8 cellular contexts compared by ENCODE assay signal in the genomic region with DNA sequence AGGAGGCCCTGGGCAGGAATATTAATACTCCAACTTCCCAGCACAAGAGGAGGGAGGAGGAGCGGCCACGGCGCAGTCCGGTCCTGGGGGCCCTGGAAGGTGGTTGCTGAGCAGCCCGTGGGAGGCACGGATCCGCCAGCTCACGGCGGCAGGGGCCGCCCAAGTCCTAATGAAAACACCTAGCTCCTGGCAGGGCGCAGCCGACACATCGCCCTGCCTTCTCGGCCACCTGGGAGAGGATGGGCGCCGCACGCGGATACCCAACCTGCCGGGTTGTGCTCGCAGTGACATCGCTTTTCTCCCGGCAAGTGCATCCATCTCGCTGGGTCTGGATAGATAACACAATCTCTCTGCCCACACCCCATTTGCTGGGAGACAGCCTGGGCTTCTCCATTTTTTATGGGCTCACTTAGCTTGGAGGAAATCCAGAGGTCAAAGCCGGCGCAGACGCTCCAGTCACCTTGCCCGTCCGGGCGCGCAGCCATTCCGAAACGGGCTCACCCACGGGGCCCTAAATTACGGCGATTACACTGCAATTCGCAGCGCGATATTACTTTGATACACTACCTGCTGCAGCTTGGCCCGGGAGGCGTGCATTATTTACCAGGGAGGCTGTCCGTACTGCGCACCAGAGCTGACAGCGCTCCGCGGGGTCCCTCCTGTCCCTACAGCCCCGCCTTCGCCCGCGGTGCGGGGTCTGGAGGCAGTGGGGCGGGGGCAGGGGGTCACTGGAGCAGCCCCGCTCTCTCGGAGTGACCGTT. TPM values are rescaled to one million over a fixed set of nuclear protein-coding genes. Genes with fewer than 3 reads are reported as not detected.
DNase-seq lines count a peak whose midpoint lies in the region; TF ChIP-seq lines count a peak whose summit lies in the region.

No MANE protein-coding gene starts in this region.

- POLR2A ChIA-PET in Caco-2 (lab: Charles Lee): no interaction called here

- H3K27ac ChIP-seq in dorsolateral prefrontal cortex: peak overlapping the region in 3 of 59 donors; percentile 1 to 60 (median 60)

- H3K4me1 ChIP-seq in Caco-2: no peaks in the 10 kb centered on the region

- H3K4me3 ChIP-seq in dorsolateral prefrontal cortex (peak overlapping the region; percentile 18 to 74 (median 52)), Caco-2 (ENCODE audit: low read depth, low read length) (no peak overlapping the region)

- peak in 2 of 56 donors; percentile 15 to 16 for TF ChIP-seq CTCF in dorsolateral prefrontal cortex (IDR thresholded peaks at IDR 0.05 in 54 of 56, conservative IDR thresholded peaks at IDR 0.05 in 2 of 56; ENCODE audit: low read depth in 1 of 56, partially characterized antibody in 56 of 56)
- no peak for TF ChIP-seq CTCF in nephron progenitor cell (IDR thresholded peaks at IDR 0.05)
- no peak for TF ChIP-seq CTCF in Caco-2 (IDR thresholded peaks at IDR 0.05; ENCODE audit: insufficient read depth in 1 of 2, low read depth in 1 of 2, low read length in 1 of 2, severe bottlenecking in 1 of 2, unreplicated experiment in 1 of 2)

- no TSS peak for BruUV-seq in Caco-2 (replicated peaks; lab: Mats Ljungman, UMichigan)

- H3K27ac Mint-ChIP-seq in nephron progenitor cell: no peak overlapping the region
- no peak overlapping the region for H3K27ac Mint-ChIP-seq in Caco-2 (ENCODE audit: unreplicated experiment)

- H3K9me3 Mint-ChIP-seq in nephron progenitor cell (no peaks in the 10 kb centered on the region), Caco-2 (ENCODE audit: unreplicated experiment) (no peaks in the 10 kb centered on the region)

- no peaks in the 10 kb centered on the region for H3K36me3 Mint-ChIP-seq in nephron progenitor cell (ENCODE audit: low read depth)
- no peaks in the 10 kb centered on the region for H3K36me3 Mint-ChIP-seq in Caco-2 (ENCODE audit: insufficient read depth, unreplicated experiment)

- DNase-seq in NCI-H1417 (lab: John Stamatoyannopoulos, UW) (peak in 2 of 3 experiments; percentile 78 to 86), NCI-H1417 treated with DMSO at 0.1 percent for 48 hours (lab: John Stamatoyannopoulos, UW) (no peak), NCI-H1105 treated with DMSO at 0.1 percent for 48 hours (lab: John Stamatoyannopoulos, UW) (peak; percentile 75), dorsolateral prefrontal cortex (peak in 1 of 10 donors; percentile 51), nephron progenitor cell (peak; percentile 60), NOMO-1 treated with dmso at 0.1 percent for 144 hours (lab: John Stamatoyannopoulos, UW; ENCODE audit: unreplicated experiment) (no peak), Caco-2 (no peak), D341Med (ENCODE audit: low spot score) (no peak)

- H3K4me1 Mint-ChIP-seq in nephron progenitor cell (peaks cover 30% of the 10 kb centered on the region), Caco-2 (ENCODE audit: low read depth, unreplicated experiment) (no peaks in the 10 kb centered on the region)

- peak overlapping the region; percentile 68 for H3K4me3 Mint-ChIP-seq in nephron progenitor cell
- H3K4me3 Mint-ChIP-seq in Caco-2 (ENCODE audit: unreplicated experiment): no peak overlapping the region

- intact Hi-C loops in dorsolateral prefrontal cortex (cut with DNase I) (no loop called here), Caco-2 (cut with micrococcal nuclease; ENCODE audit: unreplicated experiment) (no loop called here)

- H3K27me3 ChIP-seq in dorsolateral prefrontal cortex (peaks cover 0 to 33% (median 8%) of the 10 kb centered on the region in 45 donors), Caco-2 (replicated peaks; ENCODE audit: control insufficient read depth, insufficient read depth, low read length) (no peaks in the 10 kb centered on the region)

- no peaks in the 10 kb centered on the region for H3K9me3 ChIP-seq in Caco-2

- CTCF ChIA-PET in Caco-2 (lab: Charles Lee): no interaction called here

- no peaks in the 10 kb centered on the region for H3K36me3 ChIP-seq in Caco-2 (ENCODE audit: control insufficient read depth, insufficient read depth, low read length)

- H3K27me3 Mint-ChIP-seq in nephron progenitor cell (ENCODE audit: low read depth, poor library complexity) (peaks cover 92% of the 10 kb centered on the region), Caco-2 (ENCODE audit: insufficient read depth, unreplicated experiment) (no peaks in the 10 kb centered on the region)

RNA-seq across cellular contexts. Expression of a gene that starts 36.2 kb away (rescaled TPM):
- total RNA-seq in dorsolateral prefrontal cortex (10 to 100 TPM in 114 of 120 experiments, 1 to 10 TPM in 6; 4.7 to 37.8 (median 16.6) TPM), Caco-2 (2022) (30.6 and 32.3 TPM in 2 replicates)

Comparison
In these comparisons a context has a peak if more than half of its experiments do, and no peak if none do; other contexts are left out.
1. DNase-seq: peak in NCI-H1417 (2 of 3), NCI-H1105 treated with DMSO at 0.1 percent for 48 hours (single experiment) and nephron progenitor cell (single experiment); none in NCI-H1417 treated with DMSO at 0.1 percent for 48 hours (single experiment), NOMO-1 treated with dmso at 0.1 percent for 144 hours (single experiment), Caco-2 (0 of 2) and D341Med (single experiment).